In genomic region chr2:129129087-129129486, GRCh38 we compare ENCODE assay signal across 14 cellular contexts.
A peak's percentile ranks its signal among the peaks of the same experiment; 100 is the strongest.
DNase-seq lines count a peak whose midpoint lies in the region; ATAC-seq, FAIRE-seq and TF ChIP-seq lines count a peak whose summit lies in the region.
"Had no signal": no experiment of that assay in that cellular context is flagged by ENCODE, and none has a peak within 500 bp of the region (broad histone marks: within the 10 kb centered on the region; RNA-seq: fewer than 3 reads in every experiment).

No MANE protein-coding gene starts in this region.

- TF ChIP-seq RAD21 in GM12878 (IDR thresholded peaks at IDR 0.05; ENCODE audit: insufficient read depth, low read depth, low read length): no peak

- POLR2A ChIA-PET in GM12878 (lab: Charles Lee): no interaction called here

- no peaks in the 10 kb centered on the region for H4K20me1 ChIP-seq in GM12878 (ENCODE audit: control insufficient read depth, insufficient read depth)
- H4K20me1 ChIP-seq: BLaER1 treated with 17β-estradiol and CSF1 and Interleukin-3, amounts not matched to agents 10 nM and 100 nM had no signal

- CTCF ChIA-PET in GM12878 (lab: Yijun Ruan, JAX): interaction anchor here (1.0 kb wide), 1 partner anchor 10 kb away, joined by 3 read pairs; no protein-coding TSS in a partner anchor

- SMC1A ChIA-PET in GM12878 (lab: Charles Lee; ENCODE audit: uncharacterized antibody, unreplicated experiment): no interaction called here

- intact Hi-C loops in GM12878 (cut with micrococcal nuclease; ENCODE audit: unreplicated experiment) (no loop called here), prostate gland (cut with DNase I) (no loop called here), vagina (cut with DNase I) (no loop called here)

- no peaks in the 10 kb centered on the region for H3K27me3 ChIP-seq in GM12878 (replicated peaks in 1 of 2; ENCODE audit: control insufficient read depth in 2 of 2, insufficient read depth in 2 of 2, low read length in 1 of 2)
- H3K27me3 ChIP-seq in prostate gland (replicated peaks; ENCODE audit: insufficient read depth): no peaks in the 10 kb centered on the region
- no peaks in the 10 kb centered on the region for H3K27me3 ChIP-seq in vagina
- H3K27me3 ChIP-seq: BLaER1 treated with 17β-estradiol and CSF1 and Interleukin-3, amounts not matched to agents 10 nM and 100 nM had no signal

- H3K27ac ChIP-seq in GM12878 (ENCODE audit: control insufficient read depth, insufficient read depth): no peak overlapping the region
- H3K27ac ChIP-seq in prostate gland: peak overlapping the region; percentile 19 to 42
- no peak overlapping the region for H3K27ac ChIP-seq in vagina
- H3K27ac ChIP-seq: BLaER1 treated with 17β-estradiol and CSF1 and Interleukin-3, amounts not matched to agents 10 nM and 100 nM had no signal

- WGBS in GM12878 (ENCODE audit: insufficient coverage, insufficient replicate concordance, low lambda C conversion rate, missing lambda C conversion rate): 16% methylated on average over 4 of the region's 4 CpGs
- WGBS in prostate gland: 34% methylated on average over 4 of the region's 4 CpGs

- no peak overlapping the region for H3K4me2 ChIP-seq in GM12878 (ENCODE audit: control insufficient read depth, insufficient read depth)
- H3K4me2 ChIP-seq: BLaER1 treated with 17β-estradiol and CSF1 and Interleukin-3, amounts not matched to agents 10 nM and 100 nM had no signal

- H3K4me3 ChIP-seq in GM12878 (no peak overlapping the region), epithelial cell of esophagus (ENCODE audit: low read length) (no peak overlapping the region), prostate gland (no peak overlapping the region), vagina (no peak overlapping the region)
- H3K4me3 ChIP-seq: BLaER1 treated with 17β-estradiol and CSF1 and Interleukin-3, amounts not matched to agents 10 nM and 100 nM had no signal

- H3K4me1 ChIP-seq in GM12878 (ENCODE audit: control insufficient read depth, insufficient read depth, low read length) (no peaks in the 10 kb centered on the region), prostate gland (replicated peaks) (no peaks in the 10 kb centered on the region), vagina (no peaks in the 10 kb centered on the region)
- H3K4me1 ChIP-seq: BLaER1 treated with 17β-estradiol and CSF1 and Interleukin-3, amounts not matched to agents 10 nM and 100 nM had no signal

- BruUV-seq in GM12878 (replicated peaks; lab: Mats Ljungman, UMichigan): no TSS peak

- RAD21 ChIA-PET in GM12878 (lab: Charles Lee; ENCODE audit: unreplicated experiment): no interaction called here

- H3K9me3 ChIP-seq in GM12878 (replicated peaks; ENCODE audit: control insufficient read depth, insufficient read depth, low read length) (peaks cover 5% of the 10 kb centered on the region; the same call in 2 of the 3 replicates), prostate gland (no peaks in the 10 kb centered on the region), vagina (no peaks in the 10 kb centered on the region)

- TF ChIP-seq CTCF in GM12878 (IDR thresholded peaks at IDR 0.05 in 2 of 3, conservative IDR thresholded peaks at IDR 0.05 in 1 of 3; ENCODE audit: control insufficient read depth in 2 of 3, extremely low read depth in 1 of 3, insufficient read depth in 1 of 3, low read depth in 3 of 3, low read length in 3 of 3) (no peak), epithelial cell of esophagus (IDR thresholded peaks at IDR 0.05; ENCODE audit: insufficient read depth, low read depth, low read length, missing control alignments) (no peak), prostate gland (IDR thresholded peaks at IDR 0.05) (no peak), vagina (IDR thresholded peaks at IDR 0.05) (no peak)

- TF ChIP-seq EP300 in GM12878 (IDR thresholded peaks at IDR 0.05; ENCODE audit: borderline replicate concordance in 1 of 2, control insufficient read depth in 1 of 2, low read depth in 2 of 2, low read length in 2 of 2): no peak

- no peak for FAIRE-seq in GM12878 (lab: Jason Lieb, UNC)
- FAIRE-seq: GM12891 had no signal

- DNase-seq in NCI-H345 (lab: John Stamatoyannopoulos, UW) (peak; percentile 90), GM12878 (ENCODE audit: low read depth, low spot score) (no peak), epithelial cell of esophagus (ENCODE audit: low read depth) (peak; percentile 34), prostate gland (ENCODE audit: low spot score) (peak; percentile 44), 8988T (no peak), vagina (ENCODE audit: extremely low spot score in 2 of 2) (no peak), NCI-H510A treated with DMSO at 0.1 percent for 48 hours (lab: John Stamatoyannopoulos, UW) (no peak)
- DNase-seq: ACHN; CD4-positive, CD25-positive, alpha-beta regulatory T cell; DMS53; GOT3; H9 had no signal

- H2AFZ ChIP-seq in GM12878 (ENCODE audit: control insufficient read depth, low read depth, low read length): peak overlapping the region; percentile 26; the same call in 1 of the 2 replicates

- ATAC-seq in GM12878: no peak

- TF ChIP-seq POLR2A in GM12878 (IDR thresholded peaks at IDR 0.05; ENCODE audit: low read depth, low read length) (no peak), prostate gland (IDR thresholded peaks at IDR 0.05) (no peak), vagina (IDR thresholded peaks at IDR 0.05) (no peak)

- no peak overlapping the region for H3K9ac ChIP-seq in GM12878 (ENCODE audit: control insufficient read depth, insufficient read depth, low read length)
- H3K9ac ChIP-seq: BLaER1 treated with 17β-estradiol and CSF1 and Interleukin-3, amounts not matched to agents 10 nM and 100 nM had no signal

- H3K79me2 ChIP-seq in GM12878 (ENCODE audit: control insufficient read depth, insufficient read depth, low read length): no peaks in the 10 kb centered on the region

- in situ Hi-C loops in GM12878 (cut with MboI): no loop called here

- H3K36me3 ChIP-seq in GM12878 (ENCODE audit: control insufficient read depth in 2 of 2, insufficient read depth in 2 of 2, low read length in 1 of 2) (no peaks in the 10 kb centered on the region), prostate gland (no peaks in the 10 kb centered on the region), vagina (no peaks in the 10 kb centered on the region)

TF ChIP-seq in GM12878, 131 proteins besides CTCF, POLR2A, EP300 and RAD21:
- TF ChIP-seq ZZZ3 (IDR thresholded peaks at IDR 0.05; ENCODE audit: control insufficient read depth, insufficient read length, low read depth): no peak
- TF ChIP-seq ATF3 (IDR thresholded peaks at IDR 0.05; ENCODE audit: borderline replicate concordance, extremely low read depth, low read depth, low read length): no peak
- no peak for TF ChIP-seq MLLT1 (IDR thresholded peaks at IDR 0.05)
- no peak for TF ChIP-seq MTA3 (IDR thresholded peaks at IDR 0.05; ENCODE audit: borderline replicate concordance, low read length)
- no peak for TF ChIP-seq IKZF2 (IDR thresholded peaks at IDR 0.05)
- no peak for TF ChIP-seq CEBPZ (IDR thresholded peaks at IDR 0.05; ENCODE audit: low read depth, low read length)
- no peak for TF ChIP-seq SP1 (IDR thresholded peaks at IDR 0.05; ENCODE audit: low read depth, low read length)
- no peak for TF ChIP-seq ASH2L (IDR thresholded peaks at IDR 0.05; ENCODE audit: borderline replicate concordance, low read depth)

Comparison
In these comparisons a context has a peak if more than half of its experiments do, and no peak if none do; other contexts are left out.
1. DNase-seq: peak in NCI-H345 (single experiment), epithelial cell of esophagus (single experiment) and prostate gland (single experiment); none in GM12878 (single experiment), 8988T (single experiment), vagina (0 of 2) and NCI-H510A treated with DMSO at 0.1 percent for 48 hours (single experiment).
2. H3K27ac ChIP-seq: peak in prostate gland (2 of 2); none in GM12878 (single experiment) and vagina (single experiment).